Comparison of ENCODE assay signal across 1 cellular context in the genomic region with DNA sequence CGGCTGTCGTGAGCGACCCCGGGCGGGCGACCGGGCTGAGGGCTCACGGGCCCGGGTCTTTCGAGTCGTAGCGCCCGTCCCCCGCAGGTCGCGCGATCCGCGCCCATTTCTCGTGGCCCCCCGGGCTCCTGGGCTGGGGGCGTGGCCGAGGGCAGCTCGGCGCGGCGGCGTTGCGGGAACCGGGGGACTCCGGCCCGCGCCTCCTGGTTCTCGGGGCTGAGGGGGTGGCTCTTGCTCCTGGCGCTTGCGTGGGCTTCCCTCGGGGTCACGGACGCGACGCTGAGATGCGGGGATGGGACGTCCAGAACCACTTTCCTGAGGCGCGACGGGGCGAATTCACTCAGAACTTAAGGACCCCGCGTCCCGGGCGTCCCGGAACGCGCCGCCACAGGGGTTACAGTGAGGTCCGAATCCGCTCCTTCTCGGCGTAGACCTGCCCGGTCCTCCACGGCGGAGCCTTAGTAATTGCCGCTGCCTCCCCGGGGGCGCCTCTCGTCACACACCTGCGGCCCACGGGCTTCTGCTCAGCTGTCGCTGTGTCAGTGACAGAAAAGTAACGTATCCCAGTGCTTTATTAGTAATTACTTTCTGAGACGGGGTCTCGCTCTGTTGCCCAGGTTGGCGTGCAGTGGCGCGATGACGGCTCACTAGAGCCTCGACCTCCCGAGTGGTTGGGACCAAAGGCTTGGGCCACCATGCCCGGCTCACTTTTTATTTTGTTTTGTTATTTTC.
TF ChIP-seq lines count a peak whose summit lies in the region.

No MANE protein-coding gene starts in this region.

TF ChIP-seq in HepG2, 621 proteins besides CTCF, POLR2A, EP300 and RAD21 (continued from another document):
- no peak for TF ChIP-seq ATRX (CRISPR knock-in tag; IDR thresholded peaks at IDR 0.05; ENCODE audit: borderline replicate concordance)
- TF ChIP-seq ZNF614 (CRISPR knock-in tag; IDR thresholded peaks at IDR 0.05; ENCODE audit: borderline replicate concordance), result no peak
TF ChIP-seq in HepG2: peak in this region for 53.
